Comparison of ENCODE assay signal across 8 cellular contexts in genomic region chr11:73142128-73142377, GRCh38. TPM values are rescaled to one million over a fixed set of nuclear protein-coding genes. Genes with fewer than 3 reads are reported as not detected.
DNase-seq lines count a peak whose midpoint lies in the region; ATAC-seq and TF ChIP-seq lines count a peak whose summit lies in the region.

FCHSD2 (minus strand) TSS chr11:73142318; CDS start chr11:73141877, 441 bp downstream.

- H3K27ac Mint-ChIP-seq in IgD-negative memory B cell: peak within 1 kb of the TSS; percentile 98 to 99 (median 98)

- H3K4me3 ChIP-seq in BJ (ENCODE audit: low read depth, low read length): peak within 1 kb of the TSS; percentile 95

- CTCF ChIA-PET in BJ (lab: Yijun Ruan, JAX): interaction anchor here (0.6 to 3.4 kb wide), 22 partner anchors 10 to 420 kb away, joined by 3 to 33 read pairs (median 4); no protein-coding TSS in a partner anchor

- DNase-seq in BJ (ENCODE audit: low read depth) (no peak), mesenteric fat pad (ENCODE audit: low spot score) (no peak), ureter (ENCODE audit: low spot score) (no peak), COLO668 (lab: John Stamatoyannopoulos, UW; ENCODE audit: unreplicated experiment) (no peak)

- no peak for TF ChIP-seq CTCF in BJ (IDR thresholded peaks at IDR 0.05; ENCODE audit: insufficient read depth, low read depth, low read length)

- POLR2A ChIA-PET in BJ (lab: Charles Lee): interaction anchor here (2.1 kb wide), 1 partner anchor 15 kb away, joined by 16 read pairs; no protein-coding TSS in a partner anchor

- no peak for ATAC-seq in GM19452 (IDR thresholded peaks at IDR 0.05; ENCODE audit: unreplicated experiment)
- ATAC-seq in HG03280 (IDR thresholded peaks at IDR 0.05; ENCODE audit: unreplicated experiment): no peak

- H3K36me3 ChIP-seq in BJ (ENCODE audit: control insufficient read depth, insufficient read depth, low read length): no peaks in the 10 kb centered on the region

- H3K27ac ChIP-seq in cingulate gyrus (ENCODE audit: low read depth, low read length): peak within 1 kb of the TSS; percentile 98

- H3K4me3 Mint-ChIP-seq in IgD-negative memory B cell: peak within 1 kb of the TSS; percentile 92 to 100 (median 100)

- H3K27me3 Mint-ChIP-seq in IgD-negative memory B cell: no peaks in the 10 kb centered on the region

- no peaks in the 10 kb centered on the region for H3K27me3 ChIP-seq in BJ (ENCODE audit: control insufficient read depth, insufficient read depth, low read length)

- H3K4me1 Mint-ChIP-seq in IgD-negative memory B cell: peaks cover 57 to 68% (median 66%) of the 10 kb centered on the region in 3 donors

- H3K36me3 Mint-ChIP-seq in IgD-negative memory B cell: peaks cover 2% of the 10 kb centered on the region

- H3K9me3 Mint-ChIP-seq in IgD-negative memory B cell: no peaks in the 10 kb centered on the region

RNA-seq across cellular contexts. Expression of gene FCHSD2, which starts in this region (rescaled TPM):
- polyA plus RNA-seq in BJ (2011; rRNA removed) (24.9 and 30.3 TPM in 2 replicates), IgD-negative memory B cell (72.1 TPM)
- polyA minus RNA-seq in BJ (2011; rRNA and poly(A)+ RNA removed): 20.7 and 24.0 TPM in 2 replicates
- total RNA-seq in mesenteric fat pad (54.9 TPM), ureter (42.5 TPM)
